Comparison of ENCODE assay signal across 9 cellular contexts in genomic region chr1:67261646-67262045, GRCh38. TPM values are rescaled to one million over a fixed set of nuclear protein-coding genes. Genes with fewer than 3 reads are reported as not detected.
DNase-seq lines count a peak whose midpoint lies in the region; ATAC-seq and TF ChIP-seq lines count a peak whose summit lies in the region.
"Had no signal": no experiment of that assay in that cellular context is flagged by ENCODE, and none has a peak within 500 bp of the region (broad histone marks: within the 10 kb centered on the region; RNA-seq: fewer than 3 reads in every experiment).

No MANE protein-coding gene starts in this region.

- H3K4me3 Mint-ChIP-seq in activated naive CD8-positive, alpha-beta T cell treated with anti-CD3 and anti-CD28 coated beads, Interleukin-2, amount 10 ng/mL, durations not matched to agents 7 days and 5 days, result no peak overlapping the region
- peak overlapping the region; percentile 33 for H3K4me3 Mint-ChIP-seq in natural killer cell treated with Interleukin-12 subunit alpha and Interleukin-12 subunit beta and Interleukin-15 and Interleukin-18, amount 100 ng/mL, for 72 hours

- no peaks in the 10 kb centered on the region for H3K9me3 Mint-ChIP-seq in activated naive CD8-positive, alpha-beta T cell treated with anti-CD3 and anti-CD28 coated beads, Interleukin-2, amount 10 ng/mL, durations not matched to agents 7 days and 5 days
- H3K9me3 Mint-ChIP-seq in natural killer cell treated with Interleukin-12 subunit alpha and Interleukin-12 subunit beta and Interleukin-15 and Interleukin-18, amount 100 ng/mL, for 72 hours, result no peaks in the 10 kb centered on the region

- H3K27ac Mint-ChIP-seq in activated naive CD8-positive, alpha-beta T cell treated with anti-CD3 and anti-CD28 coated beads, Interleukin-2, amount 10 ng/mL, durations not matched to agents 7 days and 5 days, result no peak overlapping the region
- H3K27ac Mint-ChIP-seq in natural killer cell treated with Interleukin-12 subunit alpha and Interleukin-12 subunit beta and Interleukin-15 and Interleukin-18, amount 100 ng/mL, for 72 hours, result peak overlapping the region; percentile 71 to 87

- peaks cover 27% of the 10 kb centered on the region for H3K4me1 Mint-ChIP-seq in activated naive CD8-positive, alpha-beta T cell treated with anti-CD3 and anti-CD28 coated beads, Interleukin-2, amount 10 ng/mL, durations not matched to agents 7 days and 5 days
- peaks cover 37 to 38% of the 10 kb centered on the region in 2 donors for H3K4me1 Mint-ChIP-seq in natural killer cell treated with Interleukin-12 subunit alpha and Interleukin-12 subunit beta and Interleukin-15 and Interleukin-18, amount 100 ng/mL, for 72 hours (ENCODE audit: low read depth in 2 of 2)

- H3K36me3 ChIP-seq in GM06990 (ENCODE audit: control insufficient read depth, insufficient read depth, low read length), result no peaks in the 10 kb centered on the region
- H3K36me3 ChIP-seq: left ventricle myocardium inferior had no signal

- peaks cover 2% of the 10 kb centered on the region for H3K36me3 Mint-ChIP-seq in activated naive CD8-positive, alpha-beta T cell treated with anti-CD3 and anti-CD28 coated beads, Interleukin-2, amount 10 ng/mL, durations not matched to agents 7 days and 5 days
- peaks cover 5% of the 10 kb centered on the region for H3K36me3 Mint-ChIP-seq in natural killer cell treated with Interleukin-12 subunit alpha and Interleukin-12 subunit beta and Interleukin-15 and Interleukin-18, amount 100 ng/mL, for 72 hours

- POLR2A ChIA-PET in activated naive CD8-positive, alpha-beta T cell treated with anti-CD3 and anti-CD28 coated beads, Interleukin-2, amount 10 ng/mL, durations not matched to agents 7 days and 5 days (lab: Charles Lee), result interaction anchor here (1.1 kb wide), 1 partner anchor 40 kb away, joined by 3 read pairs; no protein-coding TSS in a partner anchor

- H3K27me3 ChIP-seq in GM06990 (replicated peaks; ENCODE audit: control insufficient read depth, insufficient read depth, low read length), result no peaks in the 10 kb centered on the region

- ATAC-seq in activated naive CD8-positive, alpha-beta T cell treated with anti-CD3 and anti-CD28 coated beads, Interleukin-2, amount 10 ng/mL, durations not matched to agents 7 days and 5 days (ENCODE audit: low read depth), result peak; percentile 64
- peak in 1 of 2 donors; percentile 57 for ATAC-seq in natural killer cell treated with Interleukin-12 subunit alpha and Interleukin-12 subunit beta and Interleukin-15 and Interleukin-18, amount 100 ng/mL, for 72 hours
- no peak for ATAC-seq in GM19397 (IDR thresholded peaks at IDR 0.05; ENCODE audit: unreplicated experiment)

- DNase-seq in GM06990 (ENCODE audit: extremely low read depth, insufficient read length) (no peak), KG1 (lab: John Stamatoyannopoulos, UW) (peak; percentile 2), Ammon's horn (ENCODE audit: low spot score) (no peak), islet precursor cell (no peak), NCI-H187 treated with DMSO at 0.1 percent for 48 hours (lab: John Stamatoyannopoulos, UW) (no peak)
- DNase-seq in activated naive CD8-positive, alpha-beta T cell treated with anti-CD3 and anti-CD28 coated beads, Interleukin-2, amount 10 ng/mL, durations not matched to agents 7 days and 5 days, result no peak
- DNase-seq in natural killer cell treated with Interleukin-12 subunit alpha and Interleukin-12 subunit beta and Interleukin-15 and Interleukin-18, amount 100 ng/mL, for 72 hours (ENCODE audit: low spot score), result no peak
- DNase-seq: left ventricle myocardium inferior had no signal

- TF ChIP-seq CTCF in GM06990 (IDR thresholded peaks at IDR 0.05; ENCODE audit: insufficient read depth, low read length, poor library complexity, severe bottlenecking), result peak; percentile 36

- no peaks in the 10 kb centered on the region for H3K27me3 Mint-ChIP-seq in activated naive CD8-positive, alpha-beta T cell treated with anti-CD3 and anti-CD28 coated beads, Interleukin-2, amount 10 ng/mL, durations not matched to agents 7 days and 5 days
- no peaks in the 10 kb centered on the region for H3K27me3 Mint-ChIP-seq in natural killer cell treated with Interleukin-12 subunit alpha and Interleukin-12 subunit beta and Interleukin-15 and Interleukin-18, amount 100 ng/mL, for 72 hours

- H3K4me3 ChIP-seq in GM06990 (replicated peaks; ENCODE audit: low read depth, low read length), result no peak overlapping the region
- H3K4me3 ChIP-seq: left ventricle myocardium inferior had no signal

RNA-seq across cellular contexts. Expression of gene IL12RB2, which starts 46.0 kb away (rescaled TPM):
- 10 to 100 TPM; 14.5 to 15.2 TPM for total RNA-seq in activated naive CD8-positive, alpha-beta T cell treated with anti-CD3 and anti-CD28 coated beads, Interleukin-2, amount 10 ng/mL, durations not matched to agents 7 days and 5 days
- 100 to 1,000 TPM; 265 to 317 TPM for total RNA-seq in natural killer cell treated with Interleukin-12 subunit alpha and Interleukin-12 subunit beta and Interleukin-15 and Interleukin-18, amount 100 ng/mL, for 72 hours

Comparison
In these comparisons a context has a peak if more than half of its experiments do, and no peak if none do; other contexts are left out.
1. RNA of gene IL12RB2, which starts 46.0 kb away (total RNA-seq): 265 to 317 TPM in natural killer cell treated with Interleukin-12 subunit alpha and Interleukin-12 subunit beta and Interleukin-15 and Interleukin-18, amount 100 ng/mL, for 72 hours; 14.5 to 15.2 TPM in activated naive CD8-positive, alpha-beta T cell treated with anti-CD3 and anti-CD28 coated beads, Interleukin-2, amount 10 ng/mL, durations not matched to agents 7 days and 5 days; every median in the first group is over 10 times any median in the second.